ENCODE assay signal across 1 cellular context in genomic region chr3:46907960-46908293, GRCh38.
A peak's percentile ranks its signal among the peaks of the same experiment; 100 is the strongest.
TF ChIP-seq lines count a peak whose summit lies in the region.

No MANE protein-coding gene starts in this region.

TF ChIP-seq in K562, 482 proteins besides CTCF, POLR2A, EP300 and RAD21 (continued from another document and continues in another):
- TF ChIP-seq USF2 (CRISPR knock-in tag; IDR thresholded peaks at IDR 0.05) (no peak), ARID3B (CRISPR knock-in tag; IDR thresholded peaks at IDR 0.05; ENCODE audit: borderline replicate concordance) (no peak), ZNF324 (CRISPR knock-in tag; IDR thresholded peaks at IDR 0.05) (no peak), ZNF445 (CRISPR knock-in tag; IDR thresholded peaks at IDR 0.05; ENCODE audit: low read depth) (no peak), FOXO4 (CRISPR knock-in tag; IDR thresholded peaks at IDR 0.05) (no peak), ZBTB17 (CRISPR knock-in tag; IDR thresholded peaks at IDR 0.05) (no peak), PHF20 (IDR thresholded peaks at IDR 0.05; ENCODE audit: partially characterized antibody) (peak; percentile 48), ASH1L (IDR thresholded peaks at IDR 0.05; ENCODE audit: borderline replicate concordance, low read depth, partially characterized antibody) (no peak), TFAP4 (CRISPR knock-in tag; IDR thresholded peaks at IDR 0.05; ENCODE audit: borderline replicate concordance) (no peak), ZNF143 (CRISPR knock-in tag; IDR thresholded peaks at IDR 0.05) (no peak), ZNF12 (CRISPR knock-in tag; IDR thresholded peaks at IDR 0.05) (no peak), PTTG1 (tag; IDR thresholded peaks at IDR 0.05; ENCODE audit: low read depth) (no peak), ZNF830 (CRISPR knock-in tag; IDR thresholded peaks at IDR 0.05) (no peak), THRB (CRISPR knock-in tag; conservative IDR thresholded peaks at IDR 0.05) (0 out of 2 replicates have a peak, but pooled peaks have one; percentile 45), RHOXF2B (CRISPR knock-in tag; conservative IDR thresholded peaks at IDR 0.05) (no peak), MBD1 (CRISPR knock-in tag; IDR thresholded peaks at IDR 0.05) (no peak), NR3C1 (CRISPR knock-in tag; IDR thresholded peaks at IDR 0.05) (no peak), SIN3B (IDR thresholded peaks at IDR 0.05; ENCODE audit: low read depth) (no peak), MAFG (tag; conservative IDR thresholded peaks at IDR 0.05) (no peak), SNIP1 (IDR thresholded peaks at IDR 0.05; ENCODE audit: low read depth) (no peak), TARDBP (IDR thresholded peaks at IDR 0.05) (no peak), PYGO2 (tag; IDR thresholded peaks at IDR 0.05) (no peak), CGGBP1 (CRISPR knock-in tag; IDR thresholded peaks at IDR 0.05) (no peak), ZNF197 (CRISPR knock-in tag; IDR thresholded peaks at IDR 0.05; ENCODE audit: low read depth) (no peak), DPF2 (IDR thresholded peaks at IDR 0.05) (peak; percentile 9; the same call in 1 of the 2 replicates), SMARCC2 (IDR thresholded peaks at IDR 0.05; ENCODE audit: low read depth) (no peak), ZNF512 (tag; IDR thresholded peaks at IDR 0.05) (no peak), TSC22D4 (tag; IDR thresholded peaks at IDR 0.05) (no peak), HNRNPK (IDR thresholded peaks at IDR 0.05; ENCODE audit: low read depth, low read length, poor library complexity, severe bottlenecking) (no peak), ZNF133 (CRISPR knock-in tag; IDR thresholded peaks at IDR 0.05) (no peak), PREB (CRISPR knock-in tag; IDR thresholded peaks at IDR 0.05) (no peak), RBM17 (IDR thresholded peaks at IDR 0.05; ENCODE audit: borderline replicate concordance, low read depth, low read length) (no peak), ZNF407 (IDR thresholded peaks at IDR 0.05; ENCODE audit: low read depth) (no peak), ID3 (CRISPR knock-in tag; IDR thresholded peaks at IDR 0.05) (no peak), ID3 (tag; IDR thresholded peaks at IDR 0.05) (no peak), ETS1 (conservative IDR thresholded peaks at IDR 0.05; ENCODE audit: control insufficient read depth, low read depth, low read length) (no peak), ATF3 (IDR thresholded peaks at IDR 0.05) (no peak), ATF3 (CRISPR knock-in tag; conservative IDR thresholded peaks at IDR 0.05) (no peak), RBBP5 (IDR thresholded peaks at IDR 0.05; ENCODE audit: borderline replicate concordance, insufficient read depth, low read length, poor library complexity, severe bottlenecking) (no peak), ZNF224 (CRISPR knock-in tag; IDR thresholded peaks at IDR 0.05) (no peak)
